ENCODE assay signal across 27 cellular contexts in the genomic region with DNA sequence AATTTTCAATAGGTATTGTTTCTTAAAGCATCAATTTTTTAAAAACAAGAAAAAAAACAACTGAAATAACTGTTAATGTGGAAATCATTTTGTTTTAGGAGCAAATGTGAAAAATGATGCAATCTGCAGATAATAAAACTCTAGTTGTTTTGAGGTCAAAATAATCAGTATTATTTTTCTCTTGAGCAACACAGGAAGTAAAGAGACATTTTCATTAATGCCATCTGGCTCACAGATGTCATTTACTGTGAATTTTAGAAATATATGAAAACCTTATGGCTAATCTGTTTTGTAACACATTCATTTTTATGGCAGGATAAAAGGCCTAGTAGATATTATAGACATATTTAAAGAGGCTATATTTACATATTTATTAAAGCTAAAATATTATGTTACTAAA.
A peak's percentile ranks its signal among the peaks of the same experiment; 100 is the strongest.
DNase-seq lines count a peak whose midpoint lies in the region; ATAC-seq and TF ChIP-seq lines count a peak whose summit lies in the region.
"Had no signal": no experiment of that assay in that cellular context is flagged by ENCODE, and none has a peak within 500 bp of the region (broad histone marks: within the 10 kb centered on the region; RNA-seq: fewer than 3 reads in every experiment).

No MANE protein-coding gene starts in this region.

- H3K27me3 ChIP-seq in right atrium auricular region, result no peaks in the 10 kb centered on the region
- no peaks in the 10 kb centered on the region for H3K27me3 ChIP-seq in Karpas-422 (ENCODE audit: low read length)
- H3K27me3 ChIP-seq: foreskin keratinocyte, upper lobe of right lung had no signal

- H3K9me3 ChIP-seq in right atrium auricular region, result no peaks in the 10 kb centered on the region
- peaks cover 10% of the 10 kb centered on the region; the same call in 1 of the 2 replicates for H3K9me3 ChIP-seq in Karpas-422 (ENCODE audit: low read length)
- H3K9me3 ChIP-seq: upper lobe of right lung had no signal

- H3K27ac ChIP-seq in right atrium auricular region (no peak overlapping the region), Karpas-422 (ENCODE audit: low read length) (no peak overlapping the region)
- H3K27ac ChIP-seq: foreskin keratinocyte, upper lobe of right lung, VCaP had no signal

- no peaks in the 10 kb centered on the region for H3K36me3 Mint-ChIP-seq in activated T-helper 2 cell treated with anti-CD3 and anti-CD28 coated beads, Interferon-gamma antibody, Interleukin-2, Interleukin-4, amounts not matched to agents 10 μg/mL and 5 μg/mL and 100 μg/mL, durations not matched to agents 14 hours and 24 hours and 36 hours (ENCODE audit: low read depth)
- H3K36me3 Mint-ChIP-seq: memory B cell had no signal

- H3K9me3 Mint-ChIP-seq in activated T-helper 2 cell treated with anti-CD3 and anti-CD28 coated beads, Interferon-gamma antibody, Interleukin-2, Interleukin-4, amounts not matched to agents 10 μg/mL and 5 μg/mL and 100 μg/mL, durations not matched to agents 14 hours and 24 hours and 36 hours, result no peaks in the 10 kb centered on the region
- H3K9me3 Mint-ChIP-seq: CD4-positive, alpha-beta T cell; memory B cell; nephron progenitor cell had no signal

- H3K4me3 ChIP-seq in right atrium auricular region (no peak overlapping the region), Karpas-422 (ENCODE audit: low read length) (no peak overlapping the region)
- H3K4me3 ChIP-seq: skin epidermis, upper lobe of right lung had no signal

- H3K9ac ChIP-seq in Karpas-422 (ENCODE audit: low read length), result no peak overlapping the region

- ATAC-seq in Right ventricle myocardium superior (ENCODE audit: poor library complexity), result peak; percentile 52
- ATAC-seq: effector memory CD8-positive, alpha-beta T cell; foreskin keratinocyte; upper lobe of right lung had no signal

- H3K4me1 Mint-ChIP-seq in activated T-helper 2 cell treated with anti-CD3 and anti-CD28 coated beads, Interferon-gamma antibody, Interleukin-2, Interleukin-4, amounts not matched to agents 10 μg/mL and 5 μg/mL and 100 μg/mL, durations not matched to agents 14 hours and 24 hours and 36 hours (ENCODE audit: low read depth), result no peaks in the 10 kb centered on the region
- H3K4me1 Mint-ChIP-seq: memory B cell had no signal

- no peak overlapping the region for H3K27ac Mint-ChIP-seq in activated T-helper 2 cell treated with anti-CD3 and anti-CD28 coated beads, Interferon-gamma antibody, Interleukin-2, Interleukin-4, amounts not matched to agents 10 μg/mL and 5 μg/mL and 100 μg/mL, durations not matched to agents 14 hours and 24 hours and 36 hours
- H3K27ac Mint-ChIP-seq: CD4-positive, alpha-beta T cell; effector memory CD8-positive, alpha-beta T cell; memory B cell; nephron progenitor cell had no signal

- H3K27me3 Mint-ChIP-seq in activated T-helper 2 cell treated with anti-CD3 and anti-CD28 coated beads, Interferon-gamma antibody, Interleukin-2, Interleukin-4, amounts not matched to agents 10 μg/mL and 5 μg/mL and 100 μg/mL, durations not matched to agents 14 hours and 24 hours and 36 hours (ENCODE audit: low read depth), result no peaks in the 10 kb centered on the region
- H3K27me3 Mint-ChIP-seq: CD4-positive, alpha-beta T cell; effector memory CD8-positive, alpha-beta T cell; memory B cell had no signal

- H3K4me1 ChIP-seq in right atrium auricular region (no peaks in the 10 kb centered on the region), Karpas-422 (ENCODE audit: low read length) (no peaks in the 10 kb centered on the region)
- H3K4me1 ChIP-seq: foreskin keratinocyte, upper lobe of right lung had no signal

- no peaks in the 10 kb centered on the region for H3K36me3 ChIP-seq in right atrium auricular region
- H3K36me3 ChIP-seq in Karpas-422 (ENCODE audit: insufficient read depth, low read length), result no peaks in the 10 kb centered on the region
- H3K36me3 ChIP-seq: upper lobe of right lung had no signal

- H2AFZ ChIP-seq in Karpas-422 (ENCODE audit: low read length), result no peak overlapping the region

- no peak for TF ChIP-seq CTCF in right atrium auricular region (IDR thresholded peaks at IDR 0.05)

- no peaks in the 10 kb centered on the region for H4K20me1 ChIP-seq in Karpas-422 (ENCODE audit: insufficient read depth, low read depth, low read length)

- H3K4me2 ChIP-seq in Karpas-422 (ENCODE audit: low read depth, low read length, poor library complexity, severe bottlenecking), result no peak overlapping the region

- no peak for DNase-seq in Right ventricle myocardium superior
- no peak for DNase-seq in right atrium auricular region (ENCODE audit: low spot score)
- DNase-seq in RPMI7951 (ENCODE audit: low read depth), result peak; percentile 40
- peak; percentile 77 for DNase-seq in fibroblast of peridontal ligament (ENCODE audit: extremely low read depth)
- no peak for DNase-seq in DMS79 (lab: John Stamatoyannopoulos, UW)
- no peak for DNase-seq in OCI-M2 (lab: John Stamatoyannopoulos, UW; ENCODE audit: unreplicated experiment)
- no peak for DNase-seq in Karpas-422
- DNase-seq in activated T-helper 2 cell treated with anti-CD3 and anti-CD28 coated beads, Interferon-gamma antibody, Interleukin-2, Interleukin-4, amounts not matched to agents 10 μg/mL and 5 μg/mL and 100 μg/mL, durations not matched to agents 14 hours and 24 hours and 36 hours (ENCODE audit: low spot score), result no peak
- DNase-seq: activated CD4-positive, alpha-beta T cell treated with anti-CD3 and anti-CD28 coated beads, Interleukin-2, amount 50 U/mL, for 48 hours; activated gamma-delta T cell treated with Interleukin-2 at 50 U/mL for 16 hours; amniotic stem cell; CD4-positive, alpha-beta T cell; effector memory CD8-positive, alpha-beta T cell; foreskin keratinocyte; hypothalamus; KBM-7; NCI-H1092; NCI-H2081; nephron progenitor cell; posterior cingulate gyrus; SHP77 treated with DMSO at 0.1 percent for 48 hours; stimulated activated CD4-positive, alpha-beta T cell treated with anti-CD3 and anti-CD28 coated beads, Interleukin-4, amount 100 ng/mL, for 4 hours; T-helper 2 cell; upper lobe of right lung had no signal

- no peaks in the 10 kb centered on the region for H3K79me2 ChIP-seq in Karpas-422 (ENCODE audit: low read length)

- intact Hi-C loops in Right ventricle myocardium superior (cut with DNase I), result no loop called here
- intact Hi-C loops in activated T-helper 2 cell treated with anti-CD3 and anti-CD28 coated beads, Interferon-gamma antibody, Interleukin-2, Interleukin-4, amounts not matched to agents 10 μg/mL and 5 μg/mL and 100 μg/mL, durations not matched to agents 14 hours and 24 hours and 36 hours (cut with micrococcal nuclease), result no loop called here

- no peak overlapping the region for H3K4me3 Mint-ChIP-seq in activated T-helper 2 cell treated with anti-CD3 and anti-CD28 coated beads, Interferon-gamma antibody, Interleukin-2, Interleukin-4, amounts not matched to agents 10 μg/mL and 5 μg/mL and 100 μg/mL, durations not matched to agents 14 hours and 24 hours and 36 hours (ENCODE audit: low read depth)
- H3K4me3 Mint-ChIP-seq: CD4-positive, alpha-beta T cell; effector memory CD8-positive, alpha-beta T cell; memory B cell; nephron progenitor cell had no signal

- H3K9me2 ChIP-seq in Karpas-422 (replicated peaks; ENCODE audit: insufficient read depth, low read length), result 0 out of 2 replicates have a peak, but pooled peaks cover 2% of the 10 kb centered on the region

Comparison
In these comparisons a context has a peak if more than half of its experiments do, and no peak if none do; other contexts are left out.
1. DNase-seq: peak in RPMI7951 (single experiment) and fibroblast of peridontal ligament (single experiment); none in Right ventricle myocardium superior (single experiment), right atrium auricular region (single experiment), DMS79 (single experiment), OCI-M2 (single experiment), Karpas-422 (single experiment) and activated T-helper 2 cell treated with anti-CD3 and anti-CD28 coated beads, Interferon-gamma antibody, Interleukin-2, Interleukin-4, amounts not matched to agents 10 μg/mL and 5 μg/mL and 100 μg/mL, durations not matched to agents 14 hours and 24 hours and 36 hours (single experiment).